ENCODE assay signal across 1 cellular context in genomic region chr1:21667348-21668231, GRCh38.
TF ChIP-seq lines count a peak whose summit lies in the region.

No MANE protein-coding gene starts in this region.

TF ChIP-seq in GM23338, 12 proteins besides CTCF, POLR2A, EP300 and RAD21:
- TF ChIP-seq ETS1 (IDR thresholded peaks at IDR 0.05) = no peak
- TF ChIP-seq POLR2AphosphoS5 (IDR thresholded peaks at IDR 0.05; ENCODE audit: low read depth) = no peak
- no peak for TF ChIP-seq CREB1 (CRISPR knock-in tag; IDR thresholded peaks at IDR 0.05; ENCODE audit: low read depth)
- TF ChIP-seq STAT1 (IDR thresholded peaks at IDR 0.05; ENCODE audit: unreplicated experiment) = no peak
- no peak for TF ChIP-seq JUNB (IDR thresholded peaks at IDR 0.05; ENCODE audit: unreplicated experiment)
- no peak for TF ChIP-seq ZNF331 (CRISPR knock-in tag; IDR thresholded peaks at IDR 0.05; ENCODE audit: low read depth)
- no peak for TF ChIP-seq EZH2phosphoT487 (IDR thresholded peaks at IDR 0.05; ENCODE audit: unreplicated experiment)
- no peak for TF ChIP-seq REST (IDR thresholded peaks at IDR 0.05; ENCODE audit: unreplicated experiment)
- no peak for TF ChIP-seq NANOG (IDR thresholded peaks at IDR 0.05; ENCODE audit: borderline replicate concordance)
- TF ChIP-seq EZH2 (IDR thresholded peaks at IDR 0.05; ENCODE audit: low read depth, unreplicated experiment) = no peak
- no peak for TF ChIP-seq ZNF462 (CRISPR knock-in tag; IDR thresholded peaks at IDR 0.05)
- TF ChIP-seq ZNF114 (CRISPR knock-in tag; IDR thresholded peaks at IDR 0.05) = no peak
